18 cellular contexts compared by ENCODE assay signal in genomic region chr1:63865561-63865960, GRCh38.
"Had no signal": no experiment of that assay in that cellular context is flagged by ENCODE, and none has a peak within 500 bp of the region (broad histone marks: within the 10 kb centered on the region; RNA-seq: fewer than 3 reads in every experiment).

No MANE protein-coding gene starts in this region.

- H3K9me3 ChIP-seq: lower lobe of right lung, ovary, stomach, thyroid gland had no signal

- FAIRE-seq: frontal cortex, keratinocyte had no signal

- H3K4me3 ChIP-seq: lower lobe of right lung, ovary, smooth muscle cell, stomach, thyroid gland had no signal

- DNase-seq: cortex of kidney; effector memory CD8-positive, alpha-beta T cell; immature natural killer cell; left ventricle myocardium superior; lower lobe of right lung; natural killer cell; occipital lobe; ovary; stimulated activated CD4-positive, alpha-beta T cell treated with anti-CD3 and anti-CD28 coated beads, Interleukin-2, amount 100 ng/mL, for 24 hours; stimulated activated CD4-positive, alpha-beta T cell treated with anti-CD3 and anti-CD28 coated beads, Interleukin-4, amount 100 ng/mL, for 24 hours; stimulated activated naive CD4-positive, alpha-beta T cell treated with Interleukin-2 at 50 U/mL for 16 hours; stomach; thyroid gland; trophoblast cell had no signal

- ATAC-seq: effector memory CD8-positive, alpha-beta T cell; left ventricle myocardium superior; lower lobe of right lung; natural killer cell; stimulated activated effector memory CD8-positive, alpha-beta T cell treated with anti-CD3 and anti-CD28 coated beads, Interleukin-12 subunit alpha, Interleukin-12 subunit beta, amount 100 ng/mL, for 72 hours had no signal

- H3K36me3 ChIP-seq: lower lobe of right lung, ovary, stomach, thyroid gland had no signal

- H3K27me3 ChIP-seq: ovary, stomach, thyroid gland had no signal

- H3K4me1 ChIP-seq: lower lobe of right lung, thyroid gland had no signal

- H3K27ac ChIP-seq: lower lobe of right lung, ovary, stomach, thyroid gland had no signal
